ENCODE assay signal across 10 cellular contexts in the genomic region with DNA sequence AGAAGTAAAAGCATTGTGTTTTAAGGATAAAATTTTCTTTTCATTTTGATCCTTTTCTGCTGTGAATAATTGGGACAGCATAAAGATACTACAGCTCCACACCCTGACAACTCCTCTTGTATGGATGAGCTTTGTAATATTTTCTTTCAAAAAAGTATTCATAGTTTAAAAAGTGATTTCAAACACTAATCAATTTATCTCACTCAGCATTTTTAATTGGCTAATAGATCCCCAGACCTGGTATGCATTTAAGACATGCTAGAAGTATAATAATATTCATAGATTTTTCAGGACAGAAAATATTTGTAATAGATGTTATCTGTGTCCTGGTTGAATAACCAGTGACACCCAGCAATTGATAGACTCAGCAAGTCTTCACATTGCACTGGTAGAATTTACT.
"Had no signal": no experiment of that assay in that cellular context is flagged by ENCODE, and none has a peak within 500 bp of the region (broad histone marks: within the 10 kb centered on the region; RNA-seq: fewer than 3 reads in every experiment).

No MANE protein-coding gene starts in this region.

- H3K9me3 ChIP-seq: HAP-1 had no signal

- H3K4me1 ChIP-seq: HAP-1 had no signal

- ATAC-seq: HCT116, K562 had no signal

- H3K27ac ChIP-seq: GM23248 had no signal

- H2AFZ ChIP-seq: GM23248 had no signal

- H3K4me3 Mint-ChIP-seq: HFFc6 had no signal

- FAIRE-seq: HTR-8/SVneo, K562 had no signal

- H3K9ac ChIP-seq: GM23248 had no signal

- H3K36me3 ChIP-seq: HAP-1 had no signal

- H3K27ac Mint-ChIP-seq: HFFc6 had no signal

- H3K4me3 ChIP-seq: GM23248, HAP-1, K562 had no signal

- DNase-seq: GM23248, GOT3, H7, HFFc6, Kasumi-1, KG1 had no signal
